ENCODE assay signal across 9 cellular contexts in the genomic region with DNA sequence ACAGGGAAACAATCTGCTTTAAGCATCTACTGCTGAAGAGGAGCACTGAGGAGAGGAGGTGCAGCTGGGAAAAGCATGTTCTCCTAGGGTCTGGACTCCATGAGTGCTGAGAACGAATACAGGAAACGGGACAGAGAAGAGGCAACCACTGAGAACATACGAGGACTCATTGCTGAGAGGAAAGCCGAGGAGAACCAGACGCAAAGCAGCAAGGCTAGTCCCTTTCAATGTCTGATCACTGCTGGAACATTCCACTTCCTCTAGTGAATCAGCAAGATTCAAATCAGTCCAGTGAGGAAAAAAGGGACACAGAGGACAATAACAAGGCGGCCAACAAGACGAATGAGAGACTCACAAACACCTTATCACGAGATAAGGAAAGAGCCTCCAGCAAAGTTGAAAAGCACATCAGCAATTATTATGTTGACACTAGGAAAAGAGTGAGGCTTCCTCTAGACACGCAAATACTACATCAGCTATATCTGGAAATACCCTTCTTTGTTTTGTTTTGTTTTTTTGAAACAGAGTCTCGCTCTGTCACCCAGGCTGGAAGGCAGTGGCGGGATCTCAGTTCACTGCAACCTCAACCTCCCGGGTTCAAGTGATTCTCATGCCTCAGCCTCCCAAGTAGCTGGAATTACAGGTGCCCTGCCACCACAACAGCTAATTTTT. TPM values are rescaled to one million over a fixed set of nuclear protein-coding genes. Genes with fewer than 3 reads are reported as not detected.
DNase-seq lines count a peak whose midpoint lies in the region; ATAC-seq, FAIRE-seq and TF ChIP-seq lines count a peak whose summit lies in the region.
"Had no signal": no experiment of that assay in that cellular context is flagged by ENCODE, and none has a peak within 500 bp of the region (broad histone marks: within the 10 kb centered on the region; RNA-seq: fewer than 3 reads in every experiment).

No MANE protein-coding gene starts in this region.

- peak overlapping the region; percentile 53 to 86 (median 80) for H3K27ac Mint-ChIP-seq in CD14-positive monocyte
- peak overlapping the region; percentile 64 for H3K27ac Mint-ChIP-seq in neural crest cell (ENCODE audit: unreplicated experiment)
- no peak overlapping the region for H3K27ac Mint-ChIP-seq in Calu3 (ENCODE audit: unreplicated experiment)

- dilution Hi-C loops in endothelial cell of umbilical vein (cut with MboI; ENCODE audit: extremely low pct_ligation_motif_present, low sequenced_read_pairs), result no loop called here

- peaks cover 6% of the 10 kb centered on the region for H3K79me2 ChIP-seq in endothelial cell of umbilical vein (ENCODE audit: control insufficient read depth, insufficient read depth, low read length)

- TSS peak; percentile 39 for BruUV-seq in endothelial cell of umbilical vein (replicated peaks; lab: Mats Ljungman, UMichigan)
- no TSS peak for BruUV-seq in Calu3 (replicated peaks; lab: Mats Ljungman, UMichigan)

- H2AFZ ChIP-seq in endothelial cell of umbilical vein (ENCODE audit: low read depth, low read length), result peak overlapping the region; percentile 53

- no peaks in the 10 kb centered on the region for H3K9me3 Mint-ChIP-seq in CD14-positive monocyte
- H3K9me3 Mint-ChIP-seq in neural crest cell, result no peaks in the 10 kb centered on the region
- no peaks in the 10 kb centered on the region for H3K9me3 Mint-ChIP-seq in Calu3 (ENCODE audit: low read depth, unreplicated experiment)

- POLR2A ChIA-PET in endothelial cell of umbilical vein (lab: Charles Lee), result interaction anchor here (1.0 kb wide), 1 partner anchor 42 kb away, joined by 3 read pairs; no protein-coding TSS in a partner anchor

- no peak for TF ChIP-seq POLR2A in Peyer's patch (IDR thresholded peaks at IDR 0.05)
- TF ChIP-seq POLR2A in endothelial cell of umbilical vein (IDR thresholded peaks at IDR 0.05; ENCODE audit: low read depth, low read length), result peak; percentile 36

- no peak overlapping the region for H3K4me3 Mint-ChIP-seq in CD14-positive monocyte
- H3K4me3 Mint-ChIP-seq in neural crest cell, result no peak overlapping the region
- no peak overlapping the region for H3K4me3 Mint-ChIP-seq in Calu3 (ENCODE audit: low read depth, unreplicated experiment)

- intact Hi-C loops in CD14-positive monocyte (cut with micrococcal nuclease) (no loop called here), endothelial cell of umbilical vein (cut with micrococcal nuclease) (loop anchor here (2.0 kb wide), 1 partner anchor 42 kb away; a partner anchor contains a TSS), Calu3 (cut with micrococcal nuclease; ENCODE audit: unreplicated experiment) (no loop called here)

- H3K4me3 ChIP-seq in Peyer's patch (no peak overlapping the region), endothelial cell of umbilical vein (replicated peaks in 1 of 3; ENCODE audit: insufficient read depth in 1 of 3, low read depth in 1 of 3, low read length in 3 of 3) (no peak overlapping the region), HAP-1 (no peak overlapping the region)

- H3K9ac ChIP-seq in endothelial cell of umbilical vein (replicated peaks; ENCODE audit: extremely low read depth, insufficient read depth, low read length), result peak overlapping the region; percentile 54

- no peaks in the 10 kb centered on the region for H3K9me3 ChIP-seq in Peyer's patch
- no peaks in the 10 kb centered on the region for H3K9me3 ChIP-seq in endothelial cell of umbilical vein (replicated peaks; ENCODE audit: control insufficient read depth, insufficient read depth, low read length)
- no peaks in the 10 kb centered on the region for H3K9me3 ChIP-seq in HAP-1

- peaks cover 0 to 98% (median 0%) of the 10 kb centered on the region in 3 donors for H3K36me3 ChIP-seq in Peyer's patch
- H3K36me3 ChIP-seq in endothelial cell of umbilical vein (ENCODE audit: control insufficient read depth in 2 of 2, extremely low read depth in 1 of 2, insufficient read depth in 2 of 2, low read length in 2 of 2), result peaks cover 8 to 17% of the 10 kb centered on the region in 2 experiments
- H3K36me3 ChIP-seq in HAP-1 (replicated peaks), result peaks cover 33% of the 10 kb centered on the region

- H3K27me3 ChIP-seq in Peyer's patch, result no peaks in the 10 kb centered on the region
- H3K27me3 ChIP-seq in endothelial cell of umbilical vein (ENCODE audit: control insufficient read depth in 2 of 2, insufficient read depth in 2 of 2, low read length in 2 of 2), result no peaks in the 10 kb centered on the region
- H3K27me3 ChIP-seq in HAP-1 (ENCODE audit: low read depth), result no peaks in the 10 kb centered on the region

- in situ Hi-C loops in HAP-1 (cut with MboI; ENCODE audit: low sequenced_read_pairs), result no loop called here

- H3K4me2 ChIP-seq in endothelial cell of umbilical vein (ENCODE audit: insufficient read depth, low read length), result peak overlapping the region; percentile 33

- no peak for ATAC-seq in HG03439 (IDR thresholded peaks at IDR 0.05; ENCODE audit: unreplicated experiment)

- H3K9me1 ChIP-seq in endothelial cell of umbilical vein (replicated peaks; ENCODE audit: control insufficient read depth, extremely low read depth, insufficient read depth, low read length), result no peaks in the 10 kb centered on the region

- H3K27me3 Mint-ChIP-seq in CD14-positive monocyte (ENCODE audit: low read depth in 3 of 3), result peaks cover 0 to 2% (median 0%) of the 10 kb centered on the region in 3 donors
- no peaks in the 10 kb centered on the region for H3K27me3 Mint-ChIP-seq in neural crest cell (ENCODE audit: low read depth)
- no peaks in the 10 kb centered on the region for H3K27me3 Mint-ChIP-seq in Calu3 (ENCODE audit: unreplicated experiment)

- CTCF ChIA-PET in endothelial cell of umbilical vein (lab: Charles Lee) (no interaction called here), Calu3 (lab: Charles Lee) (no interaction called here)

- H3K4me1 ChIP-seq in Peyer's patch, result peaks cover 0 to 12% (median 0%) of the 10 kb centered on the region in 4 donors
- peaks cover 45% of the 10 kb centered on the region for H3K4me1 ChIP-seq in endothelial cell of umbilical vein (ENCODE audit: control insufficient read depth, extremely low read depth, insufficient read depth, low read length)
- H3K4me1 ChIP-seq in HAP-1, result no peaks in the 10 kb centered on the region

- H4K20me1 ChIP-seq in endothelial cell of umbilical vein (replicated peaks; ENCODE audit: control insufficient read depth, extremely low read depth, insufficient read depth, low read length), result no peaks in the 10 kb centered on the region

- FAIRE-seq in endothelial cell of umbilical vein (lab: Jason Lieb, UNC), result peak; percentile 95

- DNase-seq in CD14-positive monocyte (ENCODE audit: low spot score), result no peak
- peak in 1 of 3 donors; percentile 42 for DNase-seq in Peyer's patch
- DNase-seq in endothelial cell of umbilical vein (ENCODE audit: low read depth, low spot score), result peak; percentile 91
- DNase-seq in neural crest cell (ENCODE audit: low read depth, low spot score), result no peak
- no peak for DNase-seq in NCI-H2029 treated with DMSO at 0.1 percent for 48 hours (lab: John Stamatoyannopoulos, UW)
- DNase-seq in Calu3, result no peak
- no peak for DNase-seq in HAP-1 (ENCODE audit: low spot score in 2 of 2)
- DNase-seq: NCI-H187 treated with DMSO at 0.1 percent for 48 hours had no signal

- H3K36me3 Mint-ChIP-seq in CD14-positive monocyte, result peaks cover 78 to 90% of the 10 kb centered on the region in 2 donors
- peaks cover 4% of the 10 kb centered on the region for H3K36me3 Mint-ChIP-seq in neural crest cell (ENCODE audit: low read depth)
- H3K36me3 Mint-ChIP-seq in Calu3 (ENCODE audit: insufficient read depth, unreplicated experiment), result peaks cover 13% of the 10 kb centered on the region

- TF ChIP-seq CTCF in CD14-positive monocyte (IDR thresholded peaks at IDR 0.05), result no peak
- no peak for TF ChIP-seq CTCF in Peyer's patch (IDR thresholded peaks at IDR 0.05)
- TF ChIP-seq CTCF in endothelial cell of umbilical vein (IDR thresholded peaks at IDR 0.05; ENCODE audit: extremely low read depth in 1 of 2, insufficient read depth in 1 of 2, low read depth in 1 of 2, low read length in 2 of 2), result no peak
- TF ChIP-seq CTCF in neural crest cell (conservative IDR thresholded peaks at IDR 0.05), result no peak
- TF ChIP-seq CTCF in Calu3 (IDR thresholded peaks at IDR 0.05; ENCODE audit: unreplicated experiment), result no peak

- H3K27ac ChIP-seq in Peyer's patch (peak overlapping the region; percentile 40 to 60 (median 54)), endothelial cell of umbilical vein (ENCODE audit: insufficient read depth, low read depth, low read length) (peak overlapping the region; percentile 83)

- H3K4me1 Mint-ChIP-seq in CD14-positive monocyte (peaks cover 6% of the 10 kb centered on the region), neural crest cell (no peaks in the 10 kb centered on the region), Calu3 (ENCODE audit: low read depth, unreplicated experiment) (no peaks in the 10 kb centered on the region)

TF ChIP-seq in endothelial cell of umbilical vein, 7 proteins besides CTCF, POLR2A, EP300 and RAD21 (continues in another document):
- no peak for TF ChIP-seq JUN (IDR thresholded peaks at IDR 0.05; ENCODE audit: borderline replicate concordance, insufficient read depth, insufficient read length, low read depth)

RNA-seq across cellular contexts. Expression of a gene that starts 41.6 kb away (rescaled TPM):
- polyA plus RNA-seq in CD14-positive monocyte, result 1 to 10 TPM; 2.5 to 3.7 TPM
- 100 to 1,000 TPM; 167 to 754 (median 598) TPM for total RNA-seq in Peyer's patch
- 42.5 and 52.1 TPM in 2 replicates for total RNA-seq in endothelial cell of umbilical vein
- 15.7 and 20.7 TPM in 2 replicates for polyA plus RNA-seq in endothelial cell of umbilical vein
- polyA plus RNA-seq in endothelial cell of umbilical vein (2011; cell fraction: cytosol; rRNA removed), result 13.4 and 14.6 TPM in 2 replicates
- polyA plus RNA-seq in endothelial cell of umbilical vein (2011; cell fraction: nucleus; rRNA removed), result 78.3 and 81.2 TPM in 2 replicates
- polyA plus RNA-seq in endothelial cell of umbilical vein (2012), result 28.0 and 29.1 TPM in 2 replicates
- 106 and 121 TPM in 2 replicates for polyA minus RNA-seq in endothelial cell of umbilical vein
- polyA minus RNA-seq in endothelial cell of umbilical vein (2011; cell fraction: cytosol; rRNA and poly(A)+ RNA removed), result 19.0 TPM
- polyA minus RNA-seq in endothelial cell of umbilical vein (2011; cell fraction: nucleus; rRNA and poly(A)+ RNA removed), result 130 and 169 TPM in 2 replicates
- total RNA-seq in neural crest cell, result 26.9 and 28.0 TPM in 2 replicates
- total RNA-seq in Calu3 (2022), result 25.3 and 25.9 TPM in 2 replicates

RNA-seq across cellular contexts. Expression of a gene that starts 41.7 kb away (rescaled TPM):
- polyA plus RNA-seq in CD14-positive monocyte (10 to 100 TPM; 10.4 to 14.3 TPM), endothelial cell of umbilical vein (28.4 and 30.2 TPM in 2 replicates)
- total RNA-seq in Peyer's patch (10 to 100 TPM; 15.7 to 39.9 (median 25.3) TPM), endothelial cell of umbilical vein (12.6 and 13.3 TPM in 2 replicates), neural crest cell (12.1 and 12.9 TPM in 2 replicates), Calu3 (2022) (3.3 and 4.1 TPM in 2 replicates)
- polyA plus RNA-seq in endothelial cell of umbilical vein (2011; cell fraction: cytosol; rRNA removed), result 19.5 and 26.0 TPM in 2 replicates
- polyA plus RNA-seq in endothelial cell of umbilical vein (2011; cell fraction: nucleus; rRNA removed), result 12.9 and 13.6 TPM in 2 replicates
- 15.4 and 21.3 TPM in 2 replicates for polyA plus RNA-seq in endothelial cell of umbilical vein (2012)
- 16.7 and 29.4 TPM in 2 replicates for polyA minus RNA-seq in endothelial cell of umbilical vein
- polyA minus RNA-seq in endothelial cell of umbilical vein (2011; cell fraction: cytosol; rRNA and poly(A)+ RNA removed), result 15.8 TPM
- polyA minus RNA-seq in endothelial cell of umbilical vein (2011; cell fraction: nucleus; rRNA and poly(A)+ RNA removed), result 3.1 and 5.9 TPM in 2 replicates
